ENCODE assay signal across 16 cellular contexts in the genomic region with DNA sequence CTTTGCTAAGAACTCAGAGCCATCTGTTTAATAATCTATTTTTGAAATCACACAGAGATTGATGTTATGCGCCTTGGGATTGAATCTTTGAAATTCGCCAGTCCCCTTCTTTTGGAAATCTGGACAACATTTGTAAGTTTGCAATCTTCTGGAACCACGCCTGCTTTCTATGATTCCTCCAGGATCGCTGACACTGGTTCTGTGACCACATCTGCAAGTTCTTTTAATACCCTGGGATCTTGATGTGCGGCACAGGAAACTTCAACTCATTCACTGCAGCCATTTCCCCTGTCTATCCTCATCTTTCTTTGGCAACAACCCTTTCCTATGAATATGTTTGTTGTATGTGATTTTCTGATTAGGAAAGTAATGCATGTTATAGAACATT.
"Had no signal": no experiment of that assay in that cellular context is flagged by ENCODE, and none has a peak within 500 bp of the region (broad histone marks: within the 10 kb centered on the region; RNA-seq: fewer than 3 reads in every experiment).

No MANE protein-coding gene starts in this region.

- H3K4me3 Mint-ChIP-seq: mesothelial cell of epicardium, natural killer cell, neural crest cell had no signal

- H3K4me1 Mint-ChIP-seq: mesothelial cell of epicardium, natural killer cell had no signal

- DNase-seq: cortex of kidney; effector memory CD4-positive, alpha-beta T cell; heart left ventricle; kidney glomerular epithelial cell; natural killer cell; posterior cingulate gyrus; sigmoid colon; small intestine; stimulated activated CD4-positive, alpha-beta T cell treated with anti-CD3 and anti-CD28 coated beads, Interleukin-2, amount 100 ng/mL, for 48 hours; stimulated activated naive CD4-positive, alpha-beta T cell treated with Interleukin-2 at 50 U/mL for 16 hours; testis had no signal

- H3K4me1 ChIP-seq: heart left ventricle, sigmoid colon, testis had no signal

- H3K36me3 ChIP-seq: heart left ventricle, sigmoid colon, tibial nerve had no signal

- H3K36me3 Mint-ChIP-seq: mesothelial cell of epicardium, natural killer cell had no signal

- H3K27ac ChIP-seq: heart left ventricle, sigmoid colon, testis, tibial nerve had no signal

- H3K4me3 ChIP-seq: heart left ventricle, sigmoid colon, testis, tibial nerve had no signal

- H3K27me3 ChIP-seq: heart left ventricle, sigmoid colon, testis, tibial nerve had no signal

- ATAC-seq: esophagus mucosa, heart left ventricle, left lobe of liver, natural killer cell had no signal

- H3K27ac Mint-ChIP-seq: mesothelial cell of epicardium, natural killer cell had no signal

- H3K9me3 ChIP-seq: heart left ventricle, sigmoid colon, testis had no signal
